Comparison of ENCODE assay signal across 8 cellular contexts in genomic region chr10:100186253-100186780, GRCh38. TPM values are rescaled to one million over a fixed set of nuclear protein-coding genes. Genes with fewer than 3 reads are reported as not detected.
A peak's percentile ranks its signal among the peaks of the same experiment; 100 is the strongest.
DNase-seq lines count a peak whose midpoint lies in the region; ATAC-seq, FAIRE-seq and TF ChIP-seq lines count a peak whose summit lies in the region.

No MANE protein-coding gene starts in this region.

- peak overlapping the region; percentile 90 to 96 for H3K9ac ChIP-seq in K562 (ENCODE audit: insufficient read depth in 1 of 2, low read depth in 2 of 2, low read length in 2 of 2)

- peak; percentile 78 for FAIRE-seq in K562 (lab: Jason Lieb, UNC)

- H3K9me1 ChIP-seq in K562 (ENCODE audit: control insufficient read depth, insufficient read depth, low read length), result peaks cover 3% of the 10 kb centered on the region

- CTCF ChIA-PET in K562 (lab: Yijun Ruan, JAX; ENCODE audit: low intra/inter-chr PET ratio), result no interaction called here

- intact Hi-C loops in K562 (cut with micrococcal nuclease), result no loop called here

- H3K4me1 ChIP-seq in K562 (replicated peaks in 1 of 2; ENCODE audit: control insufficient read depth in 2 of 2, insufficient read depth in 2 of 2, low read length in 2 of 2), result peaks cover 0 to 6% of the 10 kb centered on the region in 2 experiments; a peak in 2 of 5 replicates

- DNase-seq in ACHN (peak; percentile 68), GM06990 (ENCODE audit: extremely low read depth, insufficient read length) (no peak), NCI-H2227 (lab: John Stamatoyannopoulos, UW; ENCODE audit: unreplicated experiment) (peak; percentile 31), K562 (ENCODE audit: extremely low read depth in 1 of 4, low spot score in 3 of 4) (peak in 3 of 4 experiments; percentile 11 to 41 (median 15)), iris pigment epithelial cell (ENCODE audit: low read depth) (peak; percentile 57), NCI-H2196 (lab: John Stamatoyannopoulos, UW; ENCODE audit: unreplicated experiment) (no peak)
- DNase-seq in stimulated activated naive CD8-positive, alpha-beta T cell treated with anti-CD3 and anti-CD28 coated beads, Interleukin-15, Interleukin-2, amounts not matched to agents 100 U/mL and 50 U/mL, for 24 hours, result peak; percentile 32

- WGBS in K562 (ENCODE audit: insufficient coverage, low coverage, missing lambda C conversion rate), result 0% methylated on average over 12 of the region's 14 CpGs

- H3K4me2 ChIP-seq in K562 (ENCODE audit: insufficient read depth, low read length), result peak overlapping the region; percentile 99

- H3K4me3 ChIP-seq in GM06990 (replicated peaks; ENCODE audit: low read depth, low read length), result peak overlapping the region; percentile 93
- H3K4me3 ChIP-seq in K562, result peak overlapping the region; percentile 84

- H3K27me3 ChIP-seq in GM06990 (replicated peaks; ENCODE audit: control insufficient read depth, insufficient read depth, low read length), result no peaks in the 10 kb centered on the region
- H3K27me3 ChIP-seq in K562 (ENCODE audit: control insufficient read depth in 2 of 2, insufficient read depth in 2 of 2, low read length in 2 of 2), result no peaks in the 10 kb centered on the region

- peak overlapping the region; percentile 96 for H2AFZ ChIP-seq in K562 (ENCODE audit: low read depth, low read length)

- TF ChIP-seq RAD21 in K562 (CRISPR knock-in tag; conservative IDR thresholded peaks at IDR 0.05 in 1 of 2, IDR thresholded peaks at IDR 0.05 in 1 of 2), result no peak

- TF ChIP-seq POLR2A in K562 (conservative IDR thresholded peaks at IDR 0.05), result 0 out of 2 replicates have a peak, but pooled peaks have one; percentile 25

- TF ChIP-seq EP300 in K562 (IDR thresholded peaks at IDR 0.05; ENCODE audit: low read length), result no peak

- POLR2A ChIA-PET in K562 (lab: Yijun Ruan, JAX), result interaction anchor here (1.8 kb wide), 1 partner anchor 9 kb away, joined by 4 read pairs; no protein-coding TSS in a partner anchor

- H4K20me1 ChIP-seq in K562 (replicated peaks; ENCODE audit: control insufficient read depth, insufficient read depth, low read length), result no peaks in the 10 kb centered on the region

- no peaks in the 10 kb centered on the region for H3K9me3 ChIP-seq in K562 (replicated peaks; ENCODE audit: control insufficient read depth, insufficient read depth, low read depth, low read length)

- H3K27ac ChIP-seq in K562 (ENCODE audit: extremely low read depth, low read depth, low read length), result peak overlapping the region; percentile 98

- TSS peak; percentile 83 for BruUV-seq in K562 (replicated peaks; lab: Mats Ljungman, UMichigan)

- TF ChIP-seq CTCF in GM06990 (IDR thresholded peaks at IDR 0.05; ENCODE audit: insufficient read depth, low read length, poor library complexity, severe bottlenecking) (no peak), K562 (IDR thresholded peaks at IDR 0.05 in 2 of 3, conservative IDR thresholded peaks at IDR 0.05 in 1 of 3; ENCODE audit: insufficient read depth in 2 of 3, low read depth in 1 of 3, low read length in 3 of 3) (no peak)

- in situ Hi-C loops in ACHN (cut with HindIII; ENCODE audit: low pct_ligation_motif_present, low pct_unique_long_range_greater_than_20kb, low sequenced_read_pairs) (no loop called here), K562 (cut with MboI) (no loop called here)

- peaks cover 74% of the 10 kb centered on the region for H3K79me2 ChIP-seq in K562 (ENCODE audit: control insufficient read depth, insufficient read depth, low read length)

- H3K36me3 ChIP-seq in GM06990 (ENCODE audit: control insufficient read depth, insufficient read depth, low read length) (peaks cover 4% of the 10 kb centered on the region), K562 (ENCODE audit: control insufficient read depth, insufficient read depth, low read length) (peaks cover 53% of the 10 kb centered on the region)

- ATAC-seq in HG02759 (IDR thresholded peaks at IDR 0.05; ENCODE audit: unreplicated experiment), result peak; percentile 52
- peak; percentile 63 for ATAC-seq in K562
- ATAC-seq in stimulated activated naive CD8-positive, alpha-beta T cell treated with anti-CD3 and anti-CD28 coated beads, Interleukin-15, Interleukin-2, amounts not matched to agents 100 U/mL and 50 U/mL, for 24 hours, result peak; percentile 61

TF ChIP-seq in K562, 482 proteins besides CTCF, POLR2A, EP300 and RAD21 (continues in another document):
- no peak for TF ChIP-seq ZFP36 (IDR thresholded peaks at IDR 0.05; ENCODE audit: low read depth, low read length, partially characterized antibody)
- TF ChIP-seq ZNF217 (CRISPR knock-in tag; IDR thresholded peaks at IDR 0.05), result no peak
- TF ChIP-seq PBX2 (CRISPR knock-in tag; IDR thresholded peaks at IDR 0.05; ENCODE audit: low read depth), result no peak
- TF ChIP-seq PBX2 (tag; conservative IDR thresholded peaks at IDR 0.05; ENCODE audit: low read depth), result no peak
- TF ChIP-seq STAG1 (CRISPR knock-in tag; IDR thresholded peaks at IDR 0.05; ENCODE audit: borderline replicate concordance), result no peak
- no peak for TF ChIP-seq HDAC8 (tag; IDR thresholded peaks at IDR 0.05)
- no peak for TF ChIP-seq SMAD3 (CRISPR knock-in tag; conservative IDR thresholded peaks at IDR 0.05)
- no peak for TF ChIP-seq NCOA4 (IDR thresholded peaks at IDR 0.05; ENCODE audit: partially characterized antibody)
- TF ChIP-seq SPI1 (IDR thresholded peaks at IDR 0.05; ENCODE audit: borderline replicate concordance, low read depth, low read length), result no peak
- peak; percentile 39; the same call in 1 of the 2 replicates for TF ChIP-seq ZNF766 (CRISPR knock-in tag; conservative IDR thresholded peaks at IDR 0.05)
- TF ChIP-seq SAP30 (IDR thresholded peaks at IDR 0.05; ENCODE audit: borderline replicate concordance, insufficient read depth, low read depth, low read length, poor library complexity, severe bottlenecking), result peak; percentile 19
- TF ChIP-seq NCOA2 (IDR thresholded peaks at IDR 0.05; ENCODE audit: partially characterized antibody in 2 of 2), result no peak
- no peak for TF ChIP-seq ZFPM2 (CRISPR knock-in tag; IDR thresholded peaks at IDR 0.05)
- TF ChIP-seq SP2 (IDR thresholded peaks at IDR 0.05; ENCODE audit: extremely low read depth, low read depth, low read length, poor library complexity, severe bottlenecking), result no peak

RNA-seq across cellular contexts. Expression of gene ERLIN1, which starts 0.5 kb away (rescaled TPM):
- 20.4 and 27.6 TPM in 2 replicates for total RNA-seq in K562 (2011; cell fraction: chromatin; rRNA removed; ENCODE audit: low replicate concordance)
- 23.6 and 24.0 TPM in 2 replicates for total RNA-seq in K562 (2011; cell fraction: nucleolus; rRNA removed)
- total RNA-seq in K562 (2011; cell fraction: nucleoplasm; rRNA removed), result 27.5 and 30.7 TPM in 2 replicates
- 11.9 and 15.4 TPM in 2 replicates for total RNA-seq in K562 (2014; rRNA removed)
- 15.4 and 15.9 TPM in 2 replicates for total RNA-seq in K562 (2014; rRNA removed; fragmentation: Illumina TruSeq; extraction: Trizol)
- total RNA-seq in K562 (2015; rRNA removed; fragmentation: Illumina TruSeq; extraction: Trizol), result 16.9 and 17.8 TPM in 2 replicates
- total RNA-seq in K562 (2021), result 14.6 and 14.7 TPM in 2 replicates
- 20.1 and 23.0 TPM in 2 replicates for polyA plus RNA-seq in K562 (2011; rRNA removed)
- 8.5 and 12.1 TPM in 2 replicates for polyA plus RNA-seq in K562 (2011; cell fraction: cytosol; rRNA removed)
- 15.0 and 18.8 TPM in 2 replicates for polyA plus RNA-seq in K562 (2011; cell fraction: nucleus; rRNA removed)
- 23.3 and 25.2 TPM in 2 replicates for polyA plus RNA-seq in K562 (2012)
- polyA plus RNA-seq in K562 (2014; fragmentation: Illumina TruSeq; extraction: Trizol), result 20.3 and 26.8 TPM in 2 replicates
- polyA plus RNA-seq in K562 (2014; fragmentation: Nextera tagmentation; extraction: Ambion mirVana), result 10 to 100 TPM in 1 of 2 experiments, 1 to 10 TPM in 1; 9.8 to 15.5 TPM
- polyA plus RNA-seq in K562 (2014; rRNA removed), result 16.1 and 19.1 TPM in 2 replicates
- 20.7 and 23.5 TPM in 2 replicates for polyA minus RNA-seq in K562 (2011; rRNA and poly(A)+ RNA removed)
- 9.0 and 9.8 TPM in 2 replicates for polyA minus RNA-seq in K562 (2011; cell fraction: cytosol; rRNA and poly(A)+ RNA removed)
- polyA minus RNA-seq in K562 (2011; cell fraction: nucleus; rRNA and poly(A)+ RNA removed), result 7.8 and 10.9 TPM in 2 replicates

RNA-seq across cellular contexts. Expression of gene CHUK, which starts 43.1 kb away (rescaled TPM):
- 15.6 and 46.0 TPM in 2 replicates for total RNA-seq in K562 (2011; cell fraction: chromatin; rRNA removed; ENCODE audit: low replicate concordance)
- total RNA-seq in K562 (2011; cell fraction: nucleolus; rRNA removed), result 5.0 and 7.9 TPM in 2 replicates
- 16.6 and 19.2 TPM in 2 replicates for total RNA-seq in K562 (2011; cell fraction: nucleoplasm; rRNA removed)
- total RNA-seq in K562 (2014; rRNA removed) (17.0 and 18.3 TPM in 2 replicates), K562 (2014; rRNA removed; fragmentation: Illumina TruSeq; extraction: Trizol) (33.1 and 36.5 TPM in 2 replicates), K562 (2015; rRNA removed; fragmentation: Illumina TruSeq; extraction: Trizol) (25.4 and 32.4 TPM in 2 replicates), K562 (2021) (20.2 and 20.9 TPM in 2 replicates)
- polyA plus RNA-seq in K562 (2011; rRNA removed) (15.6 and 25.9 TPM in 2 replicates), K562 (2014; fragmentation: Illumina TruSeq; extraction: Trizol) (29.0 and 30.9 TPM in 2 replicates), K562 (2014; fragmentation: Nextera tagmentation; extraction: Ambion mirVana) (10 to 100 TPM in 1 of 2 experiments, 1 to 10 TPM in 1; 8.1 to 10.0 TPM), K562 (2014; rRNA removed) (17.3 and 18.2 TPM in 2 replicates)
- polyA plus RNA-seq in K562 (2011; cell fraction: cytosol; rRNA removed), result 4.2 and 6.6 TPM in 2 replicates
- polyA plus RNA-seq in K562 (2011; cell fraction: nucleus; rRNA removed), result 7.2 and 8.3 TPM in 2 replicates
- 12.1 and 13.4 TPM in 2 replicates for polyA plus RNA-seq in K562 (2012)
- polyA minus RNA-seq in K562 (2011; rRNA and poly(A)+ RNA removed), result 34.7 and 39.3 TPM in 2 replicates
- 7.9 and 11.6 TPM in 2 replicates for polyA minus RNA-seq in K562 (2011; cell fraction: cytosol; rRNA and poly(A)+ RNA removed)
- 7.5 and 12.6 TPM in 2 replicates for polyA minus RNA-seq in K562 (2011; cell fraction: nucleus; rRNA and poly(A)+ RNA removed)

Comparison
In these comparisons a context has a peak if more than half of its experiments do, and no peak if none do; other contexts are left out.
1. DNase-seq: peak in ACHN (single experiment), NCI-H2227 (single experiment), K562 (3 of 4), iris pigment epithelial cell (single experiment) and stimulated activated naive CD8-positive, alpha-beta T cell treated with anti-CD3 and anti-CD28 coated beads, Interleukin-15, Interleukin-2, amounts not matched to agents 100 U/mL and 50 U/mL, for 24 hours (single experiment); none in GM06990 (single experiment) and NCI-H2196 (single experiment).
2. Peak in every context shown above with its lines, with median percentiles within 50 percentile points of each other: ATAC-seq.